ENCODE assay signal across 28 cellular contexts in the genomic region with DNA sequence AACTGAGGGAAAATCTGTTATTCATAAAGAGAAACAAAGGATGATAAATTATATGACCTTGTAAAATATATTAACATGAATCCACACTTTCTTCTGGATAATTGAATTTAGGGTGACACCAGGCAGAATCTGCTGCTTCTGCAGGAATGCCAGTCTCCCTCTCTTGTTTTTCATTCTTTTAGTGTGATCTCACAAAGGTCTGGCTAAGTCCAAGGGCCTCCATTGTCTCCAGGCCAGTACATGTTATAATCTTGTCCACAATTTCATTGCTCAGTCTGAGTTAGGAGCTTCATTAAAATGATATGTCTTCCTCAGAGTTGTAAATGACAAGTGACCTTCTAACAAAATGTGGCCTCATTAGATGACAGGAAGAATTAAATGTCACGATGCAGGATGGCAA.
"Had no signal": no experiment of that assay in that cellular context is flagged by ENCODE, and none has a peak within 500 bp of the region (broad histone marks: within the 10 kb centered on the region; RNA-seq: fewer than 3 reads in every experiment).

No MANE protein-coding gene starts in this region.

- H3K4me3 ChIP-seq: ascending aorta, body of pancreas, MG63, SJCRH30 had no signal

- H3K36me3 ChIP-seq: ascending aorta, MG63, SJCRH30 had no signal

- H3K27ac ChIP-seq: ascending aorta, body of pancreas, SJCRH30 had no signal

- H3K9me3 ChIP-seq: ascending aorta, body of pancreas, MG63 had no signal

- H3K4me1 ChIP-seq: body of pancreas, SJCRH30 had no signal

- DNase-seq: activated CD4-positive, alpha-beta T cell treated with anti-CD3 and anti-CD28 coated beads for 48 hours; activated CD4-positive, alpha-beta T cell treated with anti-CD3 and anti-CD28 coated beads, Interleukin-2, amount 50 U/mL, for 4 hours; activated CD4-positive, CD25-positive, alpha-beta regulatory T cell treated with anti-CD3 and anti-CD28 coated beads, Interleukin-2, amount 50 U/mL, for 72 hours; activated CD8-positive, alpha-beta memory T cell treated with anti-CD3 and anti-CD28 coated beads, Interleukin-2, amount 50 U/mL, for 48 hours; activated CD8-positive, alpha-beta T cell treated with anti-CD3 and anti-CD28 coated beads, Interleukin-2, amount 10 ng/mL, durations not matched to agents 7 days and 5 days; activated naive CD4-positive, alpha-beta T cell; activated T-cell treated with anti-CD3 and anti-CD28 coated beads, Interleukin-2, amount 50 U/mL, for 1 hour; amniotic stem cell; body of pancreas; central memory CD4-positive, alpha-beta T cell; MG63; MV-4-11; NCI-H1092 treated with DMSO at 0.1 percent for 48 hours; NCI-H1417 treated with DMSO at 0.1 percent for 48 hours; NCI-H2029; NCI-H2107; NCI-H345; NCI-H510A; NCI-H526 treated with DMSO at 0.1 percent for 48 hours; NCI-H82; RPMI8226; SJCRH30; T-helper 17 cell; T-helper 9 cell had no signal

- ATAC-seq: activated CD8-positive, alpha-beta T cell treated with anti-CD3 and anti-CD28 coated beads, Interleukin-2, amount 10 ng/mL, durations not matched to agents 7 days and 5 days; body of pancreas; Panc1; Right ventricle myocardium inferior; T-helper 17 cell; WTC11 had no signal

- H3K27me3 ChIP-seq: ascending aorta, body of pancreas, MG63, SJCRH30 had no signal
